ENCODE assay signal across 12 cellular contexts in genomic region chr10:132412316-132413192, GRCh38. TPM values are rescaled to one million over a fixed set of nuclear protein-coding genes. Genes with fewer than 3 reads are reported as not detected.
DNase-seq lines count a peak whose midpoint lies in the region; TF ChIP-seq lines count a peak whose summit lies in the region.
"Had no signal": no experiment of that assay in that cellular context is flagged by ENCODE, and none has a peak within 500 bp of the region (broad histone marks: within the 10 kb centered on the region; RNA-seq: fewer than 3 reads in every experiment).

No MANE protein-coding gene starts in this region.

- peak overlapping the region; percentile 42 for H3K4me2 ChIP-seq in hepatocyte

- H3K27ac ChIP-seq in C4-2B (peak overlapping the region; percentile 99), angular gyrus (ENCODE audit: low read depth, low read length) (peak overlapping the region; percentile 10), hepatocyte (peak overlapping the region; percentile 67), sigmoid colon (peak overlapping the region; percentile 79 to 88 (median 84))

- H3K4me1 ChIP-seq in hepatocyte (ENCODE audit: insufficient read depth) (peaks cover 66% of the 10 kb centered on the region), sigmoid colon (peaks cover 0 to 71% (median 61%) of the 10 kb centered on the region in 4 donors)

- no peak for DNase-seq in hepatocyte (ENCODE audit: low spot score)
- no peak for DNase-seq in sigmoid colon
- no peak for DNase-seq in COR-L47 (lab: John Stamatoyannopoulos, UW)
- DNase-seq in anterior cingulate cortex (lab: John Stamatoyannopoulos, UW): no peak
- DNase-seq in cerebellar nuclear complex (lab: John Stamatoyannopoulos, UW): no peak
- no peak for DNase-seq in GM19238 (ENCODE audit: insufficient read length, low spot score)
- DNase-seq: mesendoderm; NCI-H748 treated with DMSO at 0.1 percent for 48 hours; stimulated activated CD4-positive, alpha-beta T cell treated with anti-CD3 and anti-CD28 coated beads, Interleukin-1b, Interleukin-23, amount 100 ng/mL, for 48 hours had no signal

- H3K9me2 ChIP-seq in hepatocyte (replicated peaks; ENCODE audit: insufficient read depth): no peaks in the 10 kb centered on the region

- intact Hi-C loops in sigmoid colon (cut with DNase I): no loop called here

- peaks cover 86% of the 10 kb centered on the region for H3K79me2 ChIP-seq in hepatocyte

- H3K4me3 ChIP-seq in hepatocyte: no peak overlapping the region
- H3K4me3 ChIP-seq in sigmoid colon: no peak overlapping the region

- no peaks in the 10 kb centered on the region for H4K20me1 ChIP-seq in hepatocyte (ENCODE audit: insufficient read depth, poor library complexity, severe bottlenecking)

- no peaks in the 10 kb centered on the region for H3K27me3 ChIP-seq in hepatocyte
- H3K27me3 ChIP-seq in sigmoid colon: no peaks in the 10 kb centered on the region
- H3K27me3 ChIP-seq: BE2C had no signal

- H2AFZ ChIP-seq in hepatocyte: no peak overlapping the region

- TF ChIP-seq CTCF in C4-2B (conservative IDR thresholded peaks at IDR 0.05): no peak
- no peak for TF ChIP-seq CTCF in hepatocyte (IDR thresholded peaks at IDR 0.05; ENCODE audit: poor library complexity)
- no peak for TF ChIP-seq CTCF in sigmoid colon (IDR thresholded peaks at IDR 0.05)

- H3K9me3 ChIP-seq in hepatocyte (ENCODE audit: low read depth) (no peaks in the 10 kb centered on the region), sigmoid colon (no peaks in the 10 kb centered on the region)
- H3K9me3 ChIP-seq: BE2C had no signal

- 86% methylated on average over 29 of the region's 29 CpGs for WGBS in hepatocyte (ENCODE audit: low lambda C conversion rate, missing lambda C conversion rate)
- 74 to 81% methylated on average over 29 of the region's 29 CpGs for WGBS in sigmoid colon, 2 donors

- TF ChIP-seq POLR2A in sigmoid colon (IDR thresholded peaks at IDR 0.05): no peak

- no peaks in the 10 kb centered on the region for H3K36me3 ChIP-seq in hepatocyte (replicated peaks; ENCODE audit: insufficient read depth, low read depth)
- peaks cover 0 to 6% (median 0%) of the 10 kb centered on the region in 4 donors for H3K36me3 ChIP-seq in sigmoid colon
- H3K36me3 ChIP-seq: BE2C had no signal

- TF ChIP-seq EP300 in sigmoid colon (IDR thresholded peaks at IDR 0.05): no peak

RNA-seq across cellular contexts. Expression of gene PWWP2B, which starts 15.6 kb away (rescaled TPM):
- total RNA-seq in hepatocyte: 15.1 and 18.0 TPM in 2 replicates
- polyA plus RNA-seq in hepatocyte: 10.7 and 12.7 TPM in 2 replicates
- total RNA-seq in sigmoid colon: 10 to 100 TPM in 1 of 4 donors, 1 to 10 TPM in 3; 7.7 to 10.2 (median 9.3) TPM
- polyA plus RNA-seq in sigmoid colon: 10 to 100 TPM; 27.0 to 50.8 (median 28.2) TPM

Comparison
In these comparisons a context has a peak if more than half of its experiments do, and no peak if none do; other contexts are left out.
1. H3K27ac ChIP-seq: peak in every context shown above with its lines; median percentile 99 in C4-2B; 84 in sigmoid colon; 67 in hepatocyte; 10 in angular gyrus.